8 cellular contexts compared by ENCODE assay signal in the genomic region with DNA sequence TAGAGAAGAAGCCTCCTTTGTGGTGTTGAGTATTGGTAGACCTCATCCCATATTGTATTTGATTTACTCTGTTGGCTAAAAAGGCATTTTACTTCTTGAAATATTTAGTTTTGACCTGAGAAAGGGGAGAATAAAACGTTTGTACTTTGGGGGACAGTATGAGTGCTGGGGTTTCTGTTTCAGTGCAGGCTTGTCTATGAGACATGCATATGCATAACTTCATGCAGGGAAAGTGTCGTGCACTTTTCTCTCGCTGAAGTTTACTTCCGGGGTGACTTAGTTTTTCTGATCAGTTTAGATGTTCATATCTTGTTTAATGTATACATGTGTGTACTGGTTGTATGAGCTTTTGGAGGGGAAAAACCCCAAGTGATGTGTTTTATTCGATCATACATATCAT. TPM values are rescaled to one million over a fixed set of nuclear protein-coding genes. Genes with fewer than 3 reads are reported as not detected.
DNase-seq lines count a peak whose midpoint lies in the region; ATAC-seq and TF ChIP-seq lines count a peak whose summit lies in the region.

No MANE protein-coding gene starts in this region.

- no peaks in the 10 kb centered on the region for H3K27me3 ChIP-seq in DND-41 (ENCODE audit: insufficient read depth, low read length, poor library complexity)
- H3K27me3 ChIP-seq in gastroesophageal sphincter, result no peaks in the 10 kb centered on the region

- no peaks in the 10 kb centered on the region for H4K20me1 ChIP-seq in DND-41 (ENCODE audit: insufficient read depth, low read length)

- peak overlapping the region; percentile 93 for H3K27ac ChIP-seq in DND-41 (ENCODE audit: low read length)
- H3K27ac ChIP-seq in gastroesophageal sphincter, result peak overlapping the region in 3 of 4 donors; percentile 16 to 54 (median 29)

- H3K4me1 ChIP-seq in DND-41 (ENCODE audit: insufficient read depth, low read length) (peaks cover 84% of the 10 kb centered on the region), gastroesophageal sphincter (peaks cover 0 to 72% (median 16%) of the 10 kb centered on the region in 3 donors)

- no peak for TF ChIP-seq EP300 in gastroesophageal sphincter (IDR thresholded peaks at IDR 0.05)

- H2AFZ ChIP-seq in DND-41 (ENCODE audit: low read depth, low read length), result peak overlapping the region; percentile 70

- peak overlapping the region; percentile 90 to 95 (median 92) for H3K4me3 Mint-ChIP-seq in IgD-negative memory B cell

- TF ChIP-seq CTCF in DND-41 (IDR thresholded peaks at IDR 0.05; ENCODE audit: borderline replicate concordance, extremely low read depth, low read length, poor library complexity, severe bottlenecking) (peak; percentile 15), gastroesophageal sphincter (IDR thresholded peaks at IDR 0.05) (no peak)

- peak overlapping the region; percentile 78 for H3K4me2 ChIP-seq in DND-41 (ENCODE audit: insufficient read depth, low read length)

- peak overlapping the region; percentile 94 to 99 (median 96) for H3K27ac Mint-ChIP-seq in IgD-negative memory B cell

- peaks cover 55 to 71% (median 57%) of the 10 kb centered on the region in 3 donors for H3K4me1 Mint-ChIP-seq in IgD-negative memory B cell

- peaks cover 1% of the 10 kb centered on the region for H3K27me3 Mint-ChIP-seq in IgD-negative memory B cell

- H3K9ac ChIP-seq in DND-41 (ENCODE audit: low read depth, low read length), result peak overlapping the region; percentile 64

- H3K36me3 Mint-ChIP-seq in IgD-negative memory B cell, result peaks cover 4% of the 10 kb centered on the region

- H3K36me3 ChIP-seq in DND-41 (ENCODE audit: insufficient read depth, low read length) (0 out of 2 replicates have a peak, but pooled peaks cover 4% of the 10 kb centered on the region), gastroesophageal sphincter (peaks cover 0 to 4% of the 10 kb centered on the region in 2 donors)

- no peak for TF ChIP-seq POLR2A in gastroesophageal sphincter (IDR thresholded peaks at IDR 0.05)

- 67 to 93% methylated on average over 3 to 5 of the region's 5 CpGs for WGBS in gastroesophageal sphincter (ENCODE audit: low coverage in 1 of 2), 2 donors

- no peaks in the 10 kb centered on the region for H3K9me3 ChIP-seq in DND-41 (ENCODE audit: insufficient read depth, low read length, severe bottlenecking)
- no peaks in the 10 kb centered on the region for H3K9me3 ChIP-seq in gastroesophageal sphincter

- H3K4me3 ChIP-seq in DND-41 (ENCODE audit: low read depth in 1 of 2, low read length in 2 of 2) (peak overlapping the region; percentile 35 to 66), gastroesophageal sphincter (no peak overlapping the region)

- ATAC-seq in DND-41 (ENCODE audit: insufficient read depth, low read depth) (peak; percentile 40), GM21360 (IDR thresholded peaks at IDR 0.05; ENCODE audit: unreplicated experiment) (peak; percentile 40), gastroesophageal sphincter (no peak)

- H3K79me2 ChIP-seq in DND-41 (ENCODE audit: insufficient read depth, low read length), result peaks cover 94% of the 10 kb centered on the region

- H3K9me3 Mint-ChIP-seq in IgD-negative memory B cell, result peaks cover 0 to 2% (median 0%) of the 10 kb centered on the region in 3 donors

- DNase-seq in DND-41, result peak; percentile 41
- DNase-seq in middle frontal gyrus (ENCODE audit: extremely low spot score, low spot score), result no peak
- DNase-seq in GM19238 (ENCODE audit: insufficient read length, low spot score), result no peak
- no peak for DNase-seq in activated CD8-positive, alpha-beta memory T cell treated with anti-CD3 and anti-CD28 coated beads, Interleukin-2, amount 50 U/mL, for 4 hours
- DNase-seq in NCI-H2107 (lab: John Stamatoyannopoulos, UW), result no peak

RNA-seq across cellular contexts. Expression of gene UTRN, which starts 59.5 kb away (rescaled TPM):
- 76.7 TPM for polyA plus RNA-seq in IgD-negative memory B cell
- total RNA-seq in gastroesophageal sphincter, result 100 to 1,000 TPM in 3 of 4 donors, 10 to 100 TPM in 1; 95.9 to 251 (median 139) TPM

Comparison
In these comparisons a context has a peak if more than half of its experiments do, and no peak if none do; other contexts are left out.
1. H3K4me3 ChIP-seq: peak in DND-41 (2 of 2); none in gastroesophageal sphincter (0 of 2).